Comparison of ENCODE assay signal across 25 cellular contexts in the genomic region with DNA sequence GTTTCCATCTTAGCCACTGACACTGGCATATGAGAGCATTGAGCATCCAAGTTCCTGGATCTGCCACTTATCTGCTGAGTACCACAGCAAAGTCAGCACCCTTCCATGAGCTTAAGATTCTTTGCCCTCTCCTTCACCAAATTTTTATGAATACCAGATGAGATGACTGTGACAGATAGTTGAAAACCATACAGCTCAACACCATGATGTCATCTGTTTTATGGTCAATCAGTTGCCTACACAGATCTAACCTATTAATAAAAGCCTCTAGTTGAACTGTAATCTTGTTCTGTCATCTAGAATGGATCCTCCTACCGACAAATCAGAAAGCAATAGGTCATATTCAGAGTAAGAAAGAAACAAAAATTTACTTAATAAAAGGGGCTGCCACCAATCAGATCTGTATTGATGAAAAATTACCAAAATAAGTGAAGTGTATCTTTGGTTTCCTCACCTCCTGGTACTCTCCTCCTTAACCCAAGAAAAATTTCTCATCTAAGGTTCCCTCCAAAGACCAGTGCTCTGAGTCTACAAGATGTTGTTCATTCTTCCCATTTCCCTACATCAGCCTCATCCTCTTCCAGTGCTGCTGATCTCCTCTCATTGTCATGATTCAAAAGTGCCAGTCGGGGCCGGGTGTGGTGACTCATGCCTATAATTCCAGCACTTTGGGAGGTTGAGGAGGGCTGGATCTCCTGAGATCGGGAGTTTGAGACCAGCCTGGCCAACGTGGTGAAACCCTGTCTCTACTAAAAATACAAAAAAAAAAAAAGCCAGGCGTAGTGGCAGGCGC.
DNase-seq lines count a peak whose midpoint lies in the region; ATAC-seq and TF ChIP-seq lines count a peak whose summit lies in the region.
"Had no signal": no experiment of that assay in that cellular context is flagged by ENCODE, and none has a peak within 500 bp of the region (broad histone marks: within the 10 kb centered on the region; RNA-seq: fewer than 3 reads in every experiment).

No MANE protein-coding gene starts in this region.

- H3K9me3 ChIP-seq in mammary epithelial cell (replicated peaks; ENCODE audit: insufficient read depth, low read length) = no peaks in the 10 kb centered on the region
- no peaks in the 10 kb centered on the region for H3K9me3 ChIP-seq in effector memory CD4-positive, alpha-beta T cell (ENCODE audit: control insufficient read depth, low read length)
- H3K9me3 ChIP-seq: BE2C had no signal

- POLR2A ChIA-PET in MCF 10A (lab: Yijun Ruan, JAX) = no interaction called here

- H2AFZ ChIP-seq in mammary epithelial cell (ENCODE audit: low read depth, low read length) = no peak overlapping the region
- H2AFZ ChIP-seq: PC-9 had no signal

- H3K36me3 ChIP-seq in mammary epithelial cell (ENCODE audit: insufficient read depth, low read length) = no peaks in the 10 kb centered on the region
- H3K36me3 ChIP-seq in effector memory CD4-positive, alpha-beta T cell (ENCODE audit: control insufficient read depth, insufficient read depth, low read length) = no peaks in the 10 kb centered on the region
- H3K36me3 ChIP-seq: BE2C had no signal

- dilution Hi-C loops in mammary epithelial cell (cut with HindIII; ENCODE audit: low sequenced_read_pairs) = no loop called here

- peaks cover 12% of the 10 kb centered on the region for H3K4me1 Mint-ChIP-seq in MCF 10A (ENCODE audit: insufficient read depth, unreplicated experiment)
- H3K4me1 Mint-ChIP-seq: CD14-positive monocyte; CD8-positive, alpha-beta memory T cell had no signal

- H3K4me3 Mint-ChIP-seq in MCF 10A (ENCODE audit: unreplicated experiment) = no peak overlapping the region
- H3K4me3 Mint-ChIP-seq: CD14-positive monocyte; CD8-positive, alpha-beta memory T cell had no signal

- CTCF ChIA-PET in MCF 10A (lab: Yijun Ruan, JAX) = no interaction called here
- CTCF ChIA-PET in mammary epithelial cell (lab: Charles Lee; ENCODE audit: low non-redundant PET) = interaction anchor here (0.6 kb wide), 1 partner anchor 45 kb away, joined by 4 read pairs; no protein-coding TSS in a partner anchor

- 50% methylated on average over 5 of the region's 7 CpGs for WGBS in mammary epithelial cell (ENCODE audit: low coverage, missing lambda C conversion rate)

- H3K27me3 ChIP-seq in mammary epithelial cell (ENCODE audit: insufficient read depth, low read length) = no peaks in the 10 kb centered on the region
- peaks cover 26% of the 10 kb centered on the region for H3K27me3 ChIP-seq in foreskin keratinocyte
- no peaks in the 10 kb centered on the region for H3K27me3 ChIP-seq in effector memory CD4-positive, alpha-beta T cell (replicated peaks; ENCODE audit: control insufficient read depth, insufficient read depth, low read length, poor library complexity, severe bottlenecking)

- H3K27me3 Mint-ChIP-seq in MCF 10A (ENCODE audit: insufficient read depth, unreplicated experiment) = peaks cover 14% of the 10 kb centered on the region

- H3K9me3 Mint-ChIP-seq in MCF 10A (ENCODE audit: unreplicated experiment) = no peaks in the 10 kb centered on the region
- H3K9me3 Mint-ChIP-seq: CD8-positive, alpha-beta memory T cell had no signal

- H3K36me3 Mint-ChIP-seq in MCF 10A (ENCODE audit: insufficient read depth, unreplicated experiment) = no peaks in the 10 kb centered on the region
- H3K36me3 Mint-ChIP-seq: CD14-positive monocyte; CD8-positive, alpha-beta memory T cell had no signal

- no peak overlapping the region for H3K4me2 ChIP-seq in mammary epithelial cell (ENCODE audit: insufficient read depth, low read depth, low read length)
- H3K4me2 ChIP-seq: PC-9 had no signal

- H3K4me3 ChIP-seq in mammary epithelial cell (replicated peaks in 1 of 3; ENCODE audit: insufficient read depth in 1 of 3, low read depth in 2 of 3, low read length in 3 of 3) = no peak overlapping the region
- no peak overlapping the region for H3K4me3 ChIP-seq in effector memory CD4-positive, alpha-beta T cell (ENCODE audit: insufficient read depth, low read depth, low read length, poor library complexity, severe bottlenecking)
- H3K4me3 ChIP-seq: PC-9 had no signal

- no peaks in the 10 kb centered on the region for H4K20me1 ChIP-seq in mammary epithelial cell (ENCODE audit: insufficient read depth, low read length)

- TF ChIP-seq CTCF in MCF 10A (IDR thresholded peaks at IDR 0.05; ENCODE audit: unreplicated experiment) (no peak), mammary epithelial cell (conservative IDR thresholded peaks at IDR 0.05 in 1 of 2, IDR thresholded peaks at IDR 0.05 in 1 of 2; ENCODE audit: extremely low read depth in 1 of 2, insufficient read depth in 1 of 2, low read depth in 1 of 2, low read length in 2 of 2) (no peak), foreskin keratinocyte (conservative IDR thresholded peaks at IDR 0.05) (no peak), GM10266 (IDR thresholded peaks at IDR 0.05; ENCODE audit: control insufficient read depth, insufficient read depth, low read depth, missing control alignments) (no peak)

- in situ Hi-C loops in mammary epithelial cell (cut with MboI; ENCODE audit: low sequenced_read_pairs in 2 of 2) = loop anchor here in 1 of 2 donors (25.0 kb wide), 1 partner anchor 105 kb away; no protein-coding TSS in a partner anchor

- H3K79me2 ChIP-seq in mammary epithelial cell (ENCODE audit: insufficient read depth, low read length) = no peaks in the 10 kb centered on the region

- H3K27ac Mint-ChIP-seq in MCF 10A (ENCODE audit: low read depth, unreplicated experiment) = no peak overlapping the region
- H3K27ac Mint-ChIP-seq: CD14-positive monocyte; CD8-positive, alpha-beta memory T cell had no signal

- ATAC-seq in foreskin keratinocyte = peak; percentile 14
- ATAC-seq: HCT116 had no signal

- no peak overlapping the region for H3K9ac ChIP-seq in mammary epithelial cell (ENCODE audit: insufficient read depth, low read length)

- intact Hi-C loops in MCF 10A (cut with micrococcal nuclease) = no loop called here
- intact Hi-C loops in mammary epithelial cell (cut with micrococcal nuclease) = no loop called here

- peak; percentile 13 for DNase-seq in MCF 10A (ENCODE audit: unreplicated experiment)
- DNase-seq in mammary epithelial cell = no peak
- DNase-seq in LHCN-M2 (ENCODE audit: low read depth) = peak; percentile 43
- no peak for DNase-seq in foreskin keratinocyte
- no peak for DNase-seq in GM10266 (ENCODE audit: extremely low spot score)
- no peak for DNase-seq in cerebellar nuclear complex (lab: John Stamatoyannopoulos, UW)
- DNase-seq in effector memory CD4-positive, alpha-beta T cell = no peak
- DNase-seq: ACHN; BE2C; CD8-positive, alpha-beta memory T cell; DMS 273 treated with DMSO at 0.1 percent for 48 hours; DMS79; EL; GF-D8; Karpas-422; MM.1S; NCI-H1048; NCI-H1417; NCI-H2029 treated with DMSO at 0.1 percent for 48 hours; NCI-H526 treated with DMSO at 0.1 percent for 48 hours; PC-9 had no signal

- no TSS peak for BruUV-seq in MCF 10A (replicated peaks; lab: Mats Ljungman, UMichigan)
- no TSS peak for BruUV-seq in mammary epithelial cell (replicated peaks; lab: Mats Ljungman, UMichigan)

- peaks cover 2% of the 10 kb centered on the region for H3K4me1 ChIP-seq in mammary epithelial cell (ENCODE audit: insufficient read depth, low read length)
- peaks cover under 1% of the 10 kb centered on the region for H3K4me1 ChIP-seq in foreskin keratinocyte
- H3K4me1 ChIP-seq in effector memory CD4-positive, alpha-beta T cell (ENCODE audit: control insufficient read depth, insufficient read depth, low read length, poor library complexity, severe bottlenecking) = no peaks in the 10 kb centered on the region
- H3K4me1 ChIP-seq: BE2C had no signal

- H3K27ac ChIP-seq in mammary epithelial cell (ENCODE audit: insufficient read depth, low read depth, low read length) = no peak overlapping the region
- H3K27ac ChIP-seq in foreskin keratinocyte = no peak overlapping the region
- no peak overlapping the region for H3K27ac ChIP-seq in effector memory CD4-positive, alpha-beta T cell (ENCODE audit: insufficient read depth, low read length, poor library complexity, severe bottlenecking)
- H3K27ac ChIP-seq: 22Rv1, HL-60, PC-9 had no signal

Comparison
In these comparisons a context has a peak if more than half of its experiments do, and no peak if none do; other contexts are left out.
1. DNase-seq: peak in MCF 10A (single experiment) and LHCN-M2 (single experiment); none in mammary epithelial cell (single experiment), foreskin keratinocyte (0 of 2), GM10266 (single experiment), cerebellar nuclear complex (0 of 2) and effector memory CD4-positive, alpha-beta T cell (0 of 3).